Comparison of ENCODE assay signal across 34 cellular contexts in the genomic region with DNA sequence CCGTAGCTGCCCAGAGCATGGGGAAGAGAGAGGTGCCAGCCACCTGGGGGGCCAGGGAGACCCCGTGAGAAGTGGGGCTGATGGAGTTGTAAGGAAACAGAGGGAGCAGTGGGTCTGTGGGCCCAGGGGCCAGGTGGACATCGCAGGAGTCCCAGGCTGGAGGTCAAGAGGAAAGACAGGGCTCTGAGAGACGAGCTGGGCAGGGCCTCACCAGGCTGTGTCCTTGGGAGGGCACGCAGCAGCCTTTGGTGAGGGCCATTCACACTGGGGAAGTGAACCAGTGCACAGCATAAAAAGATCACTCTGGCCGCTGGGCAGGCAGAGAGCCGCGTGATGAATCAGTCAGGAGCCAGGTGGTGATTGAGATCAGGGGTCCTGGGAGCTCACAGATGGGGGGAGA.
"Had no signal": no experiment of that assay in that cellular context is flagged by ENCODE, and none has a peak within 500 bp of the region (broad histone marks: within the 10 kb centered on the region; RNA-seq: fewer than 3 reads in every experiment).

No MANE protein-coding gene starts in this region.

- DNase-seq: Karpas-422, Kasumi-1, MG63, MM.1S, MV-4-11, NCI-H1048, NCI-H1092, NCI-H1092 treated with DMSO at 0.1 percent for 48 hours, NCI-H1105, NCI-H1105 treated with DMSO at 0.1 percent for 48 hours, NCI-H1417, NCI-H1417 treated with DMSO at 0.1 percent for 48 hours, NCI-H1436, NCI-H1436 treated with DMSO at 0.1 percent for 48 hours, NCI-H146, NCI-H1694, NCI-H1694 treated with DMSO at 0.1 percent for 48 hours, NCI-H187, NCI-H187 treated with DMSO at 0.1 percent for 48 hours, NCI-H1930, NCI-H2029, NCI-H2029 treated with DMSO at 0.1 percent for 48 hours, NCI-H2081, NCI-H2081 treated with DMSO at 0.1 percent for 48 hours, NCI-H2107, NCI-H2171, NCI-H2171 treated with DMSO at 0.1 percent for 48 hours, NCI-H2227 treated with DMSO at 0.1 percent for 48 hours, NCI-H226, NCI-H345, NCI-H446, NCI-H446 treated with DMSO at 0.1 percent for 48 hours, NCI-H510A had no signal

- H3K27me3 ChIP-seq: MG63 had no signal

- H3K27ac ChIP-seq: KMS-11 had no signal

- H3K4me2 ChIP-seq: KMS-11 had no signal

- H3K9ac ChIP-seq: KMS-11 had no signal

- H3K4me3 ChIP-seq: MG63 had no signal

- H3K9me3 ChIP-seq: MG63 had no signal

- H3K36me3 ChIP-seq: MG63 had no signal
